18 cellular contexts compared by ENCODE assay signal in the genomic region with DNA sequence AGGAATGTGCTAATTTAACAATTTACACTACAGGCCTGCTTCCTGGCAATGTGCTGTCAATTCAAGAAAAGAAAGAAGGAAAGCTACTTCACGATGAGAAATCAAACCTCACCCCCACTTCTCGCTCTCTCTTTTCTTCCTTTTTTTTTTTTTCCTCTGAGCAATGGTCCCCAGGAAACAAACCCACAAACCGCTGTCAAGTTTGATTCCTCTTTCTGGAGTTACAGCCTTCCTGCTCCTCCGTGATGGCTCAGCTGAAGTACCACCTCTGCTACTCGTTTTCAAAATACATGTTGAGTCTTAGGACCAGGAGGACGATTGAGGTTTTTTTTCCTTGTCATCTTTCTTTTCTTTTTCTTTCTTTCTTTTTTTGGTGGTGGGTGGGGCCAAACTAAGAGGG. TPM values are rescaled to one million over a fixed set of nuclear protein-coding genes. Genes with fewer than 3 reads are reported as not detected.
DNase-seq lines count a peak whose midpoint lies in the region; ATAC-seq lines count a peak whose summit lies in the region.
"Had no signal": no experiment of that assay in that cellular context is flagged by ENCODE, and none has a peak within 500 bp of the region (broad histone marks: within the 10 kb centered on the region; RNA-seq: fewer than 3 reads in every experiment).

No MANE protein-coding gene starts in this region.

- peak overlapping the region; percentile 27 for H3K9ac ChIP-seq in iPS-18a (ENCODE audit: low read length)

- no peak for ATAC-seq in T-helper 17 cell
- ATAC-seq in HG02678 (IDR thresholded peaks at IDR 0.05; ENCODE audit: unreplicated experiment): no peak
- no peak for ATAC-seq in HG03457 (IDR thresholded peaks at IDR 0.05; ENCODE audit: unreplicated experiment)
- ATAC-seq: activated CD8-positive, alpha-beta T cell treated with anti-CD3 and anti-CD28 coated beads for 36 hours had no signal

- DNase-seq in Ammon's horn (ENCODE audit: low spot score) (peak; percentile 32), KG1 (lab: John Stamatoyannopoulos, UW) (peak; percentile 88), T-helper 17 cell (no peak), SHP77 (lab: John Stamatoyannopoulos, UW) (no peak)
- DNase-seq in stimulated activated naive CD4-positive, alpha-beta T cell (lab: John Stamatoyannopoulos, UW): no peak
- DNase-seq: activated CD8-positive, alpha-beta T cell treated with anti-CD3 and anti-CD28 coated beads for 36 hours; activated effector memory CD4-positive, alpha-beta T cell treated with Interleukin-2 at 50 U/mL for 16 hours; Calu3; mammary epithelial cell; MM.1S; NCI-H2171; small intestine had no signal

- no peak overlapping the region for H3K27ac ChIP-seq in iPS-18a (ENCODE audit: low read length)
- H3K27ac ChIP-seq: dorsolateral prefrontal cortex had no signal

- no peaks in the 10 kb centered on the region for H3K36me3 Mint-ChIP-seq in T-helper 17 cell (ENCODE audit: low read depth)

- H3K27me3 ChIP-seq in iPS-18a (ENCODE audit: control insufficient read depth, insufficient read depth, low read length): no peaks in the 10 kb centered on the region

- H3K4me3 ChIP-seq in iPS-18a (ENCODE audit: low read length): peak overlapping the region; percentile 98
- H3K4me3 ChIP-seq: dorsolateral prefrontal cortex had no signal

- H3K4me3 Mint-ChIP-seq in T-helper 17 cell: no peak overlapping the region
- H3K4me3 Mint-ChIP-seq: activated CD8-positive, alpha-beta T cell treated with anti-CD3 and anti-CD28 coated beads for 36 hours; stimulated activated naive CD8-positive, alpha-beta T cell treated with anti-CD3 and anti-CD28 coated beads, Interleukin-15, Interleukin-2, amounts not matched to agents 100 ng/mL and 50 ng/mL, for 24 hours; T-helper 1 cell treated with Interleukin-12 subunit alpha and Interleukin-12 subunit beta and Interleukin-4 antibody, amounts not matched to agents 30 μg/mL and 1 μg/mL, for 36 hours had no signal

- peaks cover 34% of the 10 kb centered on the region for H3K4me1 ChIP-seq in iPS-18a (ENCODE audit: control insufficient read depth, low read depth, low read length)

- peaks cover 12% of the 10 kb centered on the region for H3K4me1 Mint-ChIP-seq in T-helper 17 cell

- H3K9me3 ChIP-seq in T-helper 17 cell (ENCODE audit: control insufficient read depth, low read length, poor library complexity, severe bottlenecking) (no peaks in the 10 kb centered on the region), iPS-18a (ENCODE audit: control insufficient read depth, low read depth, low read length) (no peaks in the 10 kb centered on the region)

- H3K27me3 Mint-ChIP-seq in T-helper 17 cell: peaks cover 17% of the 10 kb centered on the region

- peak overlapping the region; percentile 9 for H3K27ac Mint-ChIP-seq in T-helper 17 cell
- H3K27ac Mint-ChIP-seq: activated CD8-positive, alpha-beta T cell treated with anti-CD3 and anti-CD28 coated beads for 36 hours; stimulated activated naive CD8-positive, alpha-beta T cell treated with anti-CD3 and anti-CD28 coated beads, Interleukin-15, Interleukin-2, amounts not matched to agents 100 ng/mL and 50 ng/mL, for 24 hours; T-helper 1 cell treated with Interleukin-12 subunit alpha and Interleukin-12 subunit beta and Interleukin-4 antibody, amounts not matched to agents 30 μg/mL and 1 μg/mL, for 36 hours had no signal

- peaks cover 9% of the 10 kb centered on the region for H3K36me3 ChIP-seq in iPS-18a (ENCODE audit: control insufficient read depth, low read depth, low read length)

RNA-seq across cellular contexts. Expression of a gene that starts 3.4 kb away (rescaled TPM):
- total RNA-seq in T-helper 17 cell: under 1 TPM in 1 of 2 donors, not detected in 1; 0.03 TPM
- total RNA-seq: Calu3 had no signal

Comparison
In these comparisons a context has a peak if more than half of its experiments do, and no peak if none do; other contexts are left out.
1. DNase-seq: peak in Ammon's horn (single experiment) and KG1 (single experiment); none in T-helper 17 cell (0 of 3), stimulated activated naive CD4-positive, alpha-beta T cell (0 of 6) and SHP77 (0 of 2).